In genomic region chr22:30088468-30088867, GRCh38 we compare ENCODE assay signal across 1 cellular context.
TF ChIP-seq lines count a peak whose summit lies in the region.

No MANE protein-coding gene starts in this region.

TF ChIP-seq in HCT116, 20 proteins besides CTCF, POLR2A, EP300 and RAD21 (continued from another document):
- TF ChIP-seq, protein P1, sequence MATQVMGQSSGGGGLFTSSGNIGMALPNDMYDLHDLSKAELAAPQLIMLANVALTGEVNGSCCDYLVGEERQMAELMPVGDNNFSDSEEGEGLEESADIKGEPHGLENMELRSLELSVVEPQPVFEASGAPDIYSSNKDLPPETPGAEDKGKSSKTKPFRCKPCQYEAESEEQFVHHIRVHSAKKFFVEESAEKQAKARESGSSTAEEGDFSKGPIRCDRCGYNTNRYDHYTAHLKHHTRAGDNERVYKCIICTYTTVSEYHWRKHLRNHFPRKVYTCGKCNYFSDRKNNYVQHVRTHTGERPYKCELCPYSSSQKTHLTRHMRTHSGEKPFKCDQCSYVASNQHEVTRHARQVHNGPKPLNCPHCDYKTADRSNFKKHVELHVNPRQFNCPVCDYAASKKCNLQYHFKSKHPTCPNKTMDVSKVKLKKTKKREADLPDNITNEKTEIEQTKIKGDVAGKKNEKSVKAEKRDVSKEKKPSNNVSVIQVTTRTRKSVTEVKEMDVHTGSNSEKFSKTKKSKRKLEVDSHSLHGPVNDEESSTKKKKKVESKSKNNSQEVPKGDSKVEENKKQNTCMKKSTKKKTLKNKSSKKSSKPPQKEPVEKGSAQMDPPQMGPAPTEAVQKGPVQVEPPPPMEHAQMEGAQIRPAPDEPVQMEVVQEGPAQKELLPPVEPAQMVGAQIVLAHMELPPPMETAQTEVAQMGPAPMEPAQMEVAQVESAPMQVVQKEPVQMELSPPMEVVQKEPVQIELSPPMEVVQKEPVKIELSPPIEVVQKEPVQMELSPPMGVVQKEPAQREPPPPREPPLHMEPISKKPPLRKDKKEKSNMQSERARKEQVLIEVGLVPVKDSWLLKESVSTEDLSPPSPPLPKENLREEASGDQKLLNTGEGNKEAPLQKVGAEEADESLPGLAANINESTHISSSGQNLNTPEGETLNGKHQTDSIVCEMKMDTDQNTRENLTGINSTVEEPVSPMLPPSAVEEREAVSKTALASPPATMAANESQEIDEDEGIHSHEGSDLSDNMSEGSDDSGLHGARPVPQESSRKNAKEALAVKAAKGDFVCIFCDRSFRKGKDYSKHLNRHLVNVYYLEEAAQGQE (IDR thresholded peaks at IDR 0.05; ENCODE audit: low read depth): no peak
- no peak for TF ChIP-seq CBX3 (IDR thresholded peaks at IDR 0.05; ENCODE audit: low read depth)
- TF ChIP-seq ZNF274 (IDR thresholded peaks at IDR 0.05; ENCODE audit: low read depth, low read length): no peak
- no peak for TF ChIP-seq FOSL1 (IDR thresholded peaks at IDR 0.05; ENCODE audit: low read depth)
- no peak for TF ChIP-seq EZH2phosphoT487 (IDR thresholded peaks at IDR 0.05; ENCODE audit: borderline replicate concordance)
TF ChIP-seq in HCT116: peak in this region for 0.
